25 cellular contexts compared by ENCODE assay signal in the genomic region with DNA sequence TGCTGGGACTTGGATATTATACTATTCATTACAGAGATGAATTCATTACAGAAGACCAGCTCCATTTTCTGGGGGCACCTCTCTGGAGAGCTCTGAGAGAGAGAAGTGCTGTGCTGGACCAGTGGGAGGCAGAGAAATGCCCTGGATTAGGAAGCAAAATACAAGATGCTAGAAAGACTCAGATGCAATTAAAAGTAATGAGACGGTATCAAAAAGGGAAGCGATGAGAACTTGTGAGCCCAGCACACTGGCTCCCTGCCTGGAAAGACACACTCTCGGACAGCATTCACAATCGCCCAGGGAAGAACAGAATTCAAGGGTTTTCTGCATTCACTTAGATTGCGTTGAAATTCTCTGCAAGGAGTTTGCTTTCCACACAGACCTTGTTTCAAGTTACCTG. TPM values are rescaled to one million over a fixed set of nuclear protein-coding genes. Genes with fewer than 3 reads are reported as not detected.
DNase-seq lines count a peak whose midpoint lies in the region; ATAC-seq and TF ChIP-seq lines count a peak whose summit lies in the region.
"Had no signal": no experiment of that assay in that cellular context is flagged by ENCODE, and none has a peak within 500 bp of the region (broad histone marks: within the 10 kb centered on the region; RNA-seq: fewer than 3 reads in every experiment).

No MANE protein-coding gene starts in this region.

- H3K4me3 ChIP-seq in HUES64 (ENCODE audit: low read length): peak overlapping the region; percentile 21
- peak overlapping the region in 22 of 59 donors; percentile 3 to 31 (median 16) for H3K4me3 ChIP-seq in dorsolateral prefrontal cortex
- no peak overlapping the region for H3K4me3 ChIP-seq in tibial nerve
- H3K4me3 ChIP-seq: lung, SJCRH30, transverse colon had no signal

- peak overlapping the region; percentile 44 for H3K9ac ChIP-seq in HUES64 (ENCODE audit: low read depth, low read length)

- no peaks in the 10 kb centered on the region for H3K9me3 Mint-ChIP-seq in neural crest cell
- H3K9me3 Mint-ChIP-seq: activated naive CD8-positive, alpha-beta T cell treated with anti-CD3 and anti-CD28 coated beads, Interleukin-2, amount 50 U/mL, for 24 hours; stimulated activated naive B cell treated with anti-CD40 and anti-IgM and Interleukin-4, amounts not matched to agents 10 μg/mL and 1 μg/mL and 100 μg/mL, for 72 hours had no signal

- H3K27ac Mint-ChIP-seq in neural crest cell (ENCODE audit: unreplicated experiment): no peak overlapping the region
- H3K27ac Mint-ChIP-seq: activated naive CD8-positive, alpha-beta T cell treated with anti-CD3 and anti-CD28 coated beads, Interleukin-2, amount 50 U/mL, for 24 hours; stimulated activated naive B cell treated with anti-CD40 and anti-IgM and Interleukin-4, amounts not matched to agents 10 μg/mL and 1 μg/mL and 100 μg/mL, for 72 hours; T-helper 17 cell had no signal

- H3K4me3 Mint-ChIP-seq in neural crest cell: peak overlapping the region; percentile 81
- H3K4me3 Mint-ChIP-seq: activated naive CD8-positive, alpha-beta T cell treated with anti-CD3 and anti-CD28 coated beads, Interleukin-2, amount 50 U/mL, for 24 hours; stimulated activated naive B cell treated with anti-CD40 and anti-IgM and Interleukin-4, amounts not matched to agents 10 μg/mL and 1 μg/mL and 100 μg/mL, for 72 hours; T-helper 17 cell had no signal

- ATAC-seq in GM19452 (IDR thresholded peaks at IDR 0.05; ENCODE audit: unreplicated experiment) (no peak), GM18858 (IDR thresholded peaks at IDR 0.05; ENCODE audit: unreplicated experiment) (no peak)
- ATAC-seq: activated naive CD8-positive, alpha-beta T cell treated with anti-CD3 and anti-CD28 coated beads, Interleukin-2, amount 50 U/mL, for 24 hours; heart left ventricle; stimulated activated naive B cell treated with anti-CD40 and anti-IgM and Interleukin-4, amounts not matched to agents 10 μg/mL and 1 μg/mL and 100 μg/mL, for 72 hours; T-helper 17 cell had no signal

- no peak for TF ChIP-seq CTCF in dorsolateral prefrontal cortex (IDR thresholded peaks at IDR 0.05 in 54 of 56, conservative IDR thresholded peaks at IDR 0.05 in 2 of 56; ENCODE audit: low read depth in 1 of 56, partially characterized antibody in 56 of 56)
- TF ChIP-seq CTCF in neural crest cell (conservative IDR thresholded peaks at IDR 0.05): no peak
- TF ChIP-seq CTCF in tibial nerve (IDR thresholded peaks at IDR 0.05): no peak

- 51% methylated on average over 5 of the region's 5 CpGs for WGBS in HUES64
- WGBS in tibial nerve, 2 donors: 22 to 24% methylated on average over 5 of the region's 5 CpGs

- H3K27ac ChIP-seq in HUES64 (ENCODE audit: low read depth, low read length) (peak overlapping the region; percentile 91; the same call in 1 of the 2 replicates), dorsolateral prefrontal cortex (peak overlapping the region in 40 of 59 donors; percentile 1 to 92 (median 46)), tibial nerve (peak overlapping the region; percentile 46 to 97 (median 90))
- H3K27ac ChIP-seq: brain microvascular endothelial cell, SJCRH30 had no signal

- no peaks in the 10 kb centered on the region for H3K9me3 ChIP-seq in HUES64 (ENCODE audit: insufficient read depth, low read depth, low read length)
- H3K9me3 ChIP-seq in tibial nerve: no peaks in the 10 kb centered on the region
- H3K9me3 ChIP-seq: heart left ventricle, SJCRH30, transverse colon had no signal

- H3K27me3 ChIP-seq in HUES64 (ENCODE audit: insufficient read depth, low read length): peaks cover 4% of the 10 kb centered on the region; the same call in 1 of the 2 replicates
- no peaks in the 10 kb centered on the region for H3K27me3 ChIP-seq in dorsolateral prefrontal cortex
- H3K27me3 ChIP-seq in tibial nerve: no peaks in the 10 kb centered on the region
- H3K27me3 ChIP-seq: heart left ventricle, transverse colon had no signal

- intact Hi-C loops in dorsolateral prefrontal cortex (cut with DNase I): loop anchor here (10.0 kb wide), 2 partner anchors 87 to 753 kb away; partner anchors contain the start of genes PGAM1 (in 1 of the 2) and TM9SF3 (in 1 of the 2)

- DNase-seq in dorsolateral prefrontal cortex (peak in 1 of 10 donors; percentile 34), neural crest cell (ENCODE audit: low read depth, low spot score) (no peak), tibial nerve (ENCODE audit: low spot score in 2 of 2) (peak in 1 of 2 donors; percentile 14), DMS153 treated with DMSO at 0.1 percent for 48 hours (lab: John Stamatoyannopoulos, UW; ENCODE audit: unreplicated experiment) (no peak)
- DNase-seq: activated CD8-positive, alpha-beta memory T cell treated with anti-CD3 and anti-CD28 coated beads, Interleukin-2, amount 50 U/mL, for 48 hours; activated effector memory CD4-positive, alpha-beta T cell treated with Interleukin-2 at 50 U/mL for 16 hours; activated naive CD8-positive, alpha-beta T cell treated with anti-CD3 and anti-CD28 coated beads, Interleukin-2, amount 50 U/mL, for 24 hours; AML-193; brain microvascular endothelial cell; cortex of kidney; DND-41; HCEC 1CT; heart left ventricle; MM.1S; NCI-H1436 treated with DMSO at 0.1 percent for 48 hours; NCI-H748 treated with DMSO at 0.1 percent for 48 hours; SJCRH30; stimulated activated CD4-positive, alpha-beta T cell treated with anti-CD3 and anti-CD28 coated beads, Interleukin-2, amount 100 ng/mL, for 24 hours; stimulated activated naive B cell treated with anti-CD40 and anti-IgM and Interleukin-4, amounts not matched to agents 10 μg/mL and 1 μg/mL and 100 μg/mL, for 72 hours; T-helper 17 cell had no signal

- H3K36me3 Mint-ChIP-seq in neural crest cell (ENCODE audit: low read depth): peaks cover 3% of the 10 kb centered on the region

- peaks cover 25% of the 10 kb centered on the region for H3K4me1 Mint-ChIP-seq in neural crest cell

- H3K27me3 Mint-ChIP-seq in neural crest cell (ENCODE audit: low read depth): peaks cover 67% of the 10 kb centered on the region
- H3K27me3 Mint-ChIP-seq: activated naive CD8-positive, alpha-beta T cell treated with anti-CD3 and anti-CD28 coated beads, Interleukin-2, amount 50 U/mL, for 24 hours; stimulated activated naive B cell treated with anti-CD40 and anti-IgM and Interleukin-4, amounts not matched to agents 10 μg/mL and 1 μg/mL and 100 μg/mL, for 72 hours had no signal

- TF ChIP-seq EP300 in tibial nerve (IDR thresholded peaks at IDR 0.05): no peak

- H3K4me1 ChIP-seq in HUES64 (ENCODE audit: insufficient read depth, low read length): peaks cover 27% of the 10 kb centered on the region
- H3K4me1 ChIP-seq in tibial nerve: peaks cover 0 to 33% (median 12%) of the 10 kb centered on the region in 4 donors

- TF ChIP-seq POLR2A in tibial nerve (IDR thresholded peaks at IDR 0.05): no peak

- H3K36me3 ChIP-seq in HUES64 (ENCODE audit: insufficient read depth, low read length) (no peaks in the 10 kb centered on the region), tibial nerve (no peaks in the 10 kb centered on the region)
- H3K36me3 ChIP-seq: brain microvascular endothelial cell, heart left ventricle, SJCRH30, transverse colon had no signal

RNA-seq across cellular contexts. Expression of gene FRAT2, which starts 3.5 kb away (rescaled TPM):
- polyA plus RNA-seq in HUES64 (2013, experiment 1 of 2): 33.7 TPM
- 29.7 TPM for polyA plus RNA-seq in HUES64 (2013, experiment 2 of 2)
- total RNA-seq in dorsolateral prefrontal cortex: 10 to 100 TPM in 38 of 120 experiments, 1 to 10 TPM in 82; 3.9 to 17.4 (median 9.0) TPM
- 8.6 and 8.8 TPM in 2 replicates for total RNA-seq in neural crest cell
- 10 to 100 TPM; 14.6 to 28.2 (median 23.3) TPM for total RNA-seq in tibial nerve

RNA-seq across cellular contexts. Expression of gene FRAT1, which starts 19.0 kb away (rescaled TPM):
- polyA plus RNA-seq in HUES64 (2013, experiment 1 of 2): 2.4 TPM
- 2.2 TPM for polyA plus RNA-seq in HUES64 (2013, experiment 2 of 2)
- total RNA-seq in dorsolateral prefrontal cortex: 10 to 100 TPM in 1 of 120 experiments, 1 to 10 TPM in 119; 3.9 to 10.3 (median 6.2) TPM
- 1.6 and 2.2 TPM in 2 replicates for total RNA-seq in neural crest cell
- total RNA-seq in tibial nerve: 10 to 100 TPM in 1 of 4 donors, 1 to 10 TPM in 3; 6.8 to 10.0 (median 8.5) TPM

RNA-seq across cellular contexts. Expression of gene ARHGAP19, which starts 45.6 kb away (rescaled TPM):
- polyA plus RNA-seq in HUES64 (2013, experiment 1 of 2): 17.7 TPM
- polyA plus RNA-seq in HUES64 (2013, experiment 2 of 2): 21.8 TPM
- 10 to 100 TPM in 40 of 120 experiments, 1 to 10 TPM in 80; 3.1 to 20.2 (median 8.4) TPM for total RNA-seq in dorsolateral prefrontal cortex
- total RNA-seq in neural crest cell: 30.3 and 32.1 TPM in 2 replicates
- total RNA-seq in tibial nerve: 100 to 1,000 TPM in 1 of 4 donors, 10 to 100 TPM in 3; 37.5 to 109 (median 77.7) TPM
